8 cellular contexts compared by ENCODE assay signal in genomic region chr6:125974214-125974866, GRCh38. TPM values are rescaled to one million over a fixed set of nuclear protein-coding genes. Genes with fewer than 3 reads are reported as not detected.
DNase-seq lines count a peak whose midpoint lies in the region; TF ChIP-seq lines count a peak whose summit lies in the region.

No MANE protein-coding gene starts in this region.

- no peaks in the 10 kb centered on the region for H3K4me1 ChIP-seq in neural progenitor cell

- H4K20me1 ChIP-seq in neural progenitor cell (ENCODE audit: low read depth), result no peaks in the 10 kb centered on the region

- no peaks in the 10 kb centered on the region for H3K9me3 ChIP-seq in neural progenitor cell (ENCODE audit: low read depth)

- TF ChIP-seq CTCF in GM20000 (IDR thresholded peaks at IDR 0.05; ENCODE audit: extremely low read depth, missing control alignments) (peak; percentile 2), RWPE1 (conservative IDR thresholded peaks at IDR 0.05; ENCODE audit: low read depth) (peak; percentile 63), neural progenitor cell (IDR thresholded peaks at IDR 0.05) (peak; percentile 62)

- no peaks in the 10 kb centered on the region for H3K36me3 ChIP-seq in neural progenitor cell

- H3K27me3 Mint-ChIP-seq in neural progenitor cell (ENCODE audit: insufficient read depth, low read depth), result peaks cover 2% of the 10 kb centered on the region

- H3K4me2 ChIP-seq in neural progenitor cell, result no peak overlapping the region

- H3K27me3 ChIP-seq in neural progenitor cell, result no peaks in the 10 kb centered on the region

- H3K4me3 Mint-ChIP-seq in neural progenitor cell, result no peak overlapping the region

- peak; percentile 61 for DNase-seq in EL
- DNase-seq in GM20000 (ENCODE audit: low spot score), result peak; percentile 44
- DNase-seq in HT1080 (ENCODE audit: low read depth), result peak; percentile 42
- no peak for DNase-seq in RWPE1 (ENCODE audit: low spot score)
- peak; percentile 74 to 85 for DNase-seq in erythroblast (lab: John Stamatoyannopoulos, UW)
- DNase-seq in neural progenitor cell (ENCODE audit: low spot score), result peak; percentile 34
- no peak for DNase-seq in activated naive CD4-positive, alpha-beta T cell treated with Interleukin-2 at 50 U/mL for 16 hours
- no peak for DNase-seq in activated CD8-positive, alpha-beta memory T cell treated with anti-CD3 and anti-CD28 coated beads, Interleukin-2, amount 50 U/mL, for 4 hours

- no peak overlapping the region for H3K4me3 ChIP-seq in neural progenitor cell

- no peaks in the 10 kb centered on the region for H3K4me1 Mint-ChIP-seq in neural progenitor cell

- H3K27ac Mint-ChIP-seq in neural progenitor cell, result no peak overlapping the region

- no peaks in the 10 kb centered on the region for H3F3A ChIP-seq in neural progenitor cell (ENCODE audit: low read depth)

- no peak overlapping the region for H2AFZ ChIP-seq in neural progenitor cell (replicated peaks)

- H3K27ac ChIP-seq in RWPE1, result no peak overlapping the region
- no peak overlapping the region for H3K27ac ChIP-seq in neural progenitor cell

- POLR2A ChIA-PET in RWPE1 (lab: Yijun Ruan, JAX; ENCODE audit: low non-redundant PET), result no interaction called here

- CTCF ChIA-PET in RWPE1 (lab: Yijun Ruan, JAX), result interaction anchor here (0.6 to 1.7 kb wide), 11 partner anchors 9 to 1526 kb away, joined by 3 to 12 read pairs (median 4); partner anchors contain the start of gene TRMT11

- TF ChIP-seq POLR2A in erythroblast (IDR thresholded peaks at IDR 0.05; ENCODE audit: low read length), result no peak

- no peaks in the 10 kb centered on the region for H3K9me3 Mint-ChIP-seq in neural progenitor cell

- H3K79me2 ChIP-seq in neural progenitor cell (ENCODE audit: low read depth), result no peaks in the 10 kb centered on the region

- H3K9ac ChIP-seq in neural progenitor cell, result no peak overlapping the region

- no peaks in the 10 kb centered on the region for H3K36me3 Mint-ChIP-seq in neural progenitor cell

RNA-seq across cellular contexts. Expression of gene TRMT11, which starts 12.0 kb away (rescaled TPM):
- total RNA-seq in HT1080 (2014; rRNA removed; shearing (Covaris generic)), result 15.8 and 17.1 TPM in 2 replicates
- 29.0 and 30.4 TPM in 2 replicates for polyA plus RNA-seq in HT1080 (2015; cell fraction: cytosol; rRNA removed)
- polyA plus RNA-seq in HT1080 (2015; cell fraction: nucleus; rRNA removed), result 62.3 and 67.4 TPM in 2 replicates
- 51.9 and 105 TPM in 2 replicates for total RNA-seq in neural progenitor cell (ENCODE audit: low replicate concordance)

RNA-seq across cellular contexts. Expression of gene HINT3, which starts 17.8 kb away (rescaled TPM):
- total RNA-seq in HT1080 (2014; rRNA removed; shearing (Covaris generic)), result 8.7 and 10.0 TPM in 2 replicates
- polyA plus RNA-seq in HT1080 (2015; cell fraction: cytosol; rRNA removed), result 6.2 and 7.7 TPM in 2 replicates
- polyA plus RNA-seq in HT1080 (2015; cell fraction: nucleus; rRNA removed), result 2.6 and 2.7 TPM in 2 replicates
- 19.5 and 29.6 TPM in 2 replicates for total RNA-seq in neural progenitor cell (ENCODE audit: low replicate concordance)

Comparison
In these comparisons a context has a peak if more than half of its experiments do, and no peak if none do; other contexts are left out.
1. DNase-seq: peak in EL (single experiment), GM20000 (single experiment), HT1080 (single experiment), erythroblast (2 of 2) and neural progenitor cell (single experiment); none in RWPE1 (single experiment), activated naive CD4-positive, alpha-beta T cell treated with Interleukin-2 at 50 U/mL for 16 hours (single experiment) and activated CD8-positive, alpha-beta memory T cell treated with anti-CD3 and anti-CD28 coated beads, Interleukin-2, amount 50 U/mL, for 4 hours (single experiment).
2. CTCF ChIP-seq: peak in every context shown above with its lines; median percentile 63 in RWPE1; 62 in neural progenitor cell; 2 in GM20000.